10 cellular contexts compared by ENCODE assay signal in genomic region chr2:218982312-218983262, GRCh38. TPM values are rescaled to one million over a fixed set of nuclear protein-coding genes. Genes with fewer than 3 reads are reported as not detected.
DNase-seq lines count a peak whose midpoint lies in the region; ATAC-seq, FAIRE-seq and TF ChIP-seq lines count a peak whose summit lies in the region.
"Had no signal": no experiment of that assay in that cellular context is flagged by ENCODE, and none has a peak within 500 bp of the region (broad histone marks: within the 10 kb centered on the region; RNA-seq: fewer than 3 reads in every experiment).

No MANE protein-coding gene starts in this region.

- H3K27me3 Mint-ChIP-seq in Calu3 (ENCODE audit: unreplicated experiment) (peaks cover 91% of the 10 kb centered on the region), H9 (ENCODE audit: low read depth) (peaks cover 99% of the 10 kb centered on the region), endodermal cell (ENCODE audit: insufficient read depth) (peaks cover 96% of the 10 kb centered on the region)

- H2BK20ac ChIP-seq in H9 (ENCODE audit: low read depth, low read length, poor library complexity, severe bottlenecking), result no peak overlapping the region

- H2BK120ac ChIP-seq in H9 (ENCODE audit: low read depth, low read length, poor library complexity, severe bottlenecking), result no peak overlapping the region

- intact Hi-C loops in Calu3 (cut with micrococcal nuclease; ENCODE audit: unreplicated experiment), result loop anchor here (10.0 kb wide), 1 partner anchor 128 kb away; the partner anchor contains the start of gene WNT6

- H3K36me3 Mint-ChIP-seq in Calu3 (ENCODE audit: insufficient read depth, unreplicated experiment) (peaks cover 9% of the 10 kb centered on the region), H9 (ENCODE audit: insufficient read depth in 1 of 3, low read depth in 3 of 3) (peaks cover 0 to 1% (median 0%) of the 10 kb centered on the region in 3 experiments; a peak in 1 of 7 replicates), endodermal cell (ENCODE audit: low read depth) (no peaks in the 10 kb centered on the region)

- no peak overlapping the region for H3K14ac ChIP-seq in H9 (ENCODE audit: insufficient read depth, low read length)

- H3K9me3 Mint-ChIP-seq in Calu3 (ENCODE audit: low read depth, unreplicated experiment) (no peaks in the 10 kb centered on the region), H9 (peaks cover 2 to 5% of the 10 kb centered on the region in 2 experiments; a peak in 2 of 5 replicates), endodermal cell (no peaks in the 10 kb centered on the region)

- no peaks in the 10 kb centered on the region for H3K79me2 ChIP-seq in H9 (ENCODE audit: insufficient read depth, low read length)

- no peak overlapping the region for H3T11ph ChIP-seq in H9 (ENCODE audit: low read length)

- H3K23me2 ChIP-seq in H9 (ENCODE audit: insufficient read length, low read depth, low read length, poor library complexity, severe bottlenecking), result peaks cover 16% of the 10 kb centered on the region

- H3K27ac ChIP-seq in H9 (ENCODE audit: insufficient read length, low read depth, low read length) (no peak overlapping the region), endodermal cell (ENCODE audit: low read depth, low read length) (no peak overlapping the region), rectal smooth muscle tissue (ENCODE audit: low read depth, low read length) (no peak overlapping the region)
- H3K27ac ChIP-seq: pancreas had no signal

- H3K27ac Mint-ChIP-seq in Calu3 (ENCODE audit: unreplicated experiment) (no peak overlapping the region), H9 (no peak overlapping the region), endodermal cell (no peak overlapping the region)

- H4K91ac ChIP-seq in H9 (ENCODE audit: insufficient read length, low read depth, low read length), result no peak overlapping the region

- H4K8ac ChIP-seq in H9 (replicated peaks; ENCODE audit: insufficient read length, low read depth, low read length), result no peak overlapping the region

- H4K5ac ChIP-seq in H9 (ENCODE audit: insufficient read length, low read depth, low read length), result no peak overlapping the region

- no CpG with 5 or more reads among the region's 45 CpGs for WGBS in H9 (ENCODE audit: extremely low coverage, insufficient read length, low lambda C conversion rate)
- 3 to 6% methylated on average over 24 to 45 of the region's 45 CpGs for WGBS in endodermal cell (ENCODE audit: insufficient coverage in 1 of 2, insufficient read length in 1 of 2), 2 experiments

- H3K23ac ChIP-seq in H9 (ENCODE audit: insufficient read length, low read depth, low read length), result no peak overlapping the region

- H3K4me3 ChIP-seq in endodermal cell (ENCODE audit: low read length), result no peak overlapping the region
- H3K4me3 ChIP-seq in rectal smooth muscle tissue (ENCODE audit: low read length), result peak overlapping the region; percentile 43

- FAIRE-seq in H54 (lab: Jason Lieb, UNC), result no peak
- FAIRE-seq: pancreas had no signal

- H2AK5ac ChIP-seq in H9 (ENCODE audit: insufficient read length, low read length), result no peak overlapping the region

- CTCF ChIA-PET in Calu3 (lab: Charles Lee), result interaction anchor here (1.5 kb wide), 1 partner anchor 20 kb away, joined by 6 read pairs; no protein-coding TSS in a partner anchor

- H3K36me3 ChIP-seq in endodermal cell (ENCODE audit: control insufficient read depth, insufficient read depth, low read length), result no peaks in the 10 kb centered on the region
- no peaks in the 10 kb centered on the region for H3K36me3 ChIP-seq in rectal smooth muscle tissue (ENCODE audit: control insufficient read depth, insufficient read depth, low read length)
- H3K36me3 ChIP-seq: pancreas had no signal

- H3K9me3 ChIP-seq in H9 (ENCODE audit: control insufficient read depth, low read depth, low read length), result no peaks in the 10 kb centered on the region
- H3K9me3 ChIP-seq in endodermal cell (ENCODE audit: control insufficient read depth, low read length), result no peaks in the 10 kb centered on the region
- H3K9me3 ChIP-seq: pancreas had no signal

- H3K4me2 ChIP-seq in H9 (ENCODE audit: insufficient read depth, insufficient read length, low read length), result peak overlapping the region; percentile 32

- peak overlapping the region; percentile 51 for H3K4me3 Mint-ChIP-seq in Calu3 (ENCODE audit: low read depth, unreplicated experiment)
- peak overlapping the region in 1 of 2 experiments; percentile 65; a peak in 3 of 5 replicates for H3K4me3 Mint-ChIP-seq in H9
- H3K4me3 Mint-ChIP-seq in endodermal cell, result no peak overlapping the region

- TF ChIP-seq POLR2A in H54 (IDR thresholded peaks at IDR 0.05; ENCODE audit: low read depth, low read length), result no peak

- no peaks in the 10 kb centered on the region for H4K20me1 ChIP-seq in H9 (ENCODE audit: control insufficient read depth, insufficient read depth, insufficient read length)

- no peak for TF ChIP-seq CTCF in Calu3 (IDR thresholded peaks at IDR 0.05; ENCODE audit: unreplicated experiment)
- TF ChIP-seq CTCF in H9 (conservative IDR thresholded peaks at IDR 0.05), result no peak
- no peak for TF ChIP-seq CTCF in endodermal cell (conservative IDR thresholded peaks at IDR 0.05)

- H3K27me3 ChIP-seq in H9 (ENCODE audit: insufficient read depth, low read length) (peaks cover 68% of the 10 kb centered on the region), endodermal cell (ENCODE audit: control insufficient read depth, insufficient read depth, low read length, poor library complexity, severe bottlenecking) (peaks cover 98% of the 10 kb centered on the region), rectal smooth muscle tissue (ENCODE audit: control insufficient read depth, insufficient read depth, low read length) (peaks cover 62% of the 10 kb centered on the region)

- H3K9ac ChIP-seq in H9 (ENCODE audit: extremely low read depth, insufficient read length, low read length) (no peak overlapping the region), endodermal cell (ENCODE audit: extremely low read depth, low read length, poor library complexity, severe bottlenecking) (no peak overlapping the region), rectal smooth muscle tissue (ENCODE audit: low read length) (no peak overlapping the region)

- no peak overlapping the region for H3K4ac ChIP-seq in H9 (ENCODE audit: low read depth, low read length)

- ATAC-seq in GM18907 (IDR thresholded peaks at IDR 0.05; ENCODE audit: unreplicated experiment), result no peak

- H3K4me1 ChIP-seq in H9 (ENCODE audit: insufficient read depth, low read length) (no peaks in the 10 kb centered on the region; the same call in 1 of the 2 replicates), endodermal cell (ENCODE audit: control insufficient read depth, insufficient read depth, low read length) (peaks cover 6% of the 10 kb centered on the region), rectal smooth muscle tissue (ENCODE audit: control insufficient read depth, insufficient read depth, low read length) (no peaks in the 10 kb centered on the region)

- BruUV-seq in Calu3 (replicated peaks; lab: Mats Ljungman, UMichigan), result no TSS peak

- no peak overlapping the region for H3K18ac ChIP-seq in H9 (ENCODE audit: insufficient read length, low read depth, low read length)

- H3K4me1 Mint-ChIP-seq in Calu3 (ENCODE audit: low read depth, unreplicated experiment) (peaks cover 28% of the 10 kb centered on the region), H9 (peaks cover 10 to 33% of the 10 kb centered on the region in 2 experiments), endodermal cell (peaks cover 9% of the 10 kb centered on the region)

- DNase-seq in Calu3 (no peak), H9 (no peak), endodermal cell (peak; percentile 67), H54 (ENCODE audit: insufficient read length, low spot score) (no peak), hypothalamus (lab: John Stamatoyannopoulos, UW) (no peak)
- DNase-seq: NCI-H2227 treated with DMSO at 0.1 percent for 48 hours had no signal

- H2BK15ac ChIP-seq in H9 (ENCODE audit: low read depth, low read length), result no peak overlapping the region

- no peak overlapping the region for H2BK12ac ChIP-seq in H9 (ENCODE audit: insufficient read length, low read depth, low read length)

- no peak overlapping the region for H2AFZ ChIP-seq in H9 (ENCODE audit: low read length)

- no peaks in the 10 kb centered on the region for H3K79me1 ChIP-seq in H9 (ENCODE audit: insufficient read depth, low read depth, low read length, poor library complexity, severe bottlenecking)

- H3K56ac ChIP-seq in H9 (ENCODE audit: insufficient read length, low read depth, low read length), result no peak overlapping the region

- no peak overlapping the region for H2BK5ac ChIP-seq in H9 (ENCODE audit: insufficient read length, low read length)

RNA-seq across cellular contexts. Expression of gene FEV, which starts 2.4 kb away (rescaled TPM):
- total RNA-seq in Calu3 (2022) (not detected in 2 replicates), H9 (2021) (not detected in 2 replicates), endodermal cell (not detected)
- 0.11 TPM for polyA plus RNA-seq in endodermal cell (2013, experiment 1 of 2)
- not detected for polyA plus RNA-seq in endodermal cell (2013, experiment 2 of 2)
- total RNA-seq: T-helper 1 cell treated with Interleukin-12 subunit alpha and Interleukin-12 subunit beta and Interleukin-4 antibody, amounts not matched to agents 30 ng/mL and 1 ng/mL, for 36 hours had no signal

RNA-seq across cellular contexts. Expression of gene CRYBA2, which starts 10.6 kb away (rescaled TPM):
- total RNA-seq in Calu3 (2022), result not detected in 2 replicates
- not detected in 2 replicates for total RNA-seq in H9 (2021)
- 1 to 10 TPM; 2.6 to 3.5 TPM for total RNA-seq in endodermal cell
- polyA plus RNA-seq in endodermal cell (2013, experiment 1 of 2), result not detected
- polyA plus RNA-seq in endodermal cell (2013, experiment 2 of 2), result not detected
- total RNA-seq: T-helper 1 cell treated with Interleukin-12 subunit alpha and Interleukin-12 subunit beta and Interleukin-4 antibody, amounts not matched to agents 30 ng/mL and 1 ng/mL, for 36 hours had no signal

RNA-seq across cellular contexts. Expression of gene CDK5R2, which starts 23.1 kb away (rescaled TPM):
- 0.59 and 0.86 TPM in 2 replicates for total RNA-seq in Calu3 (2022)
- 0.11 and 0.26 TPM in 2 replicates for total RNA-seq in H9 (2021)
- total RNA-seq in endodermal cell, result under 1 TPM; 0.81 to 0.95 TPM
- 4.7 TPM for polyA plus RNA-seq in endodermal cell (2013, experiment 1 of 2)
- polyA plus RNA-seq in endodermal cell (2013, experiment 2 of 2), result 4.8 TPM
- total RNA-seq: T-helper 1 cell treated with Interleukin-12 subunit alpha and Interleukin-12 subunit beta and Interleukin-4 antibody, amounts not matched to agents 30 ng/mL and 1 ng/mL, for 36 hours had no signal

RNA-seq across cellular contexts. Expression of gene CFAP65, which starts 58.7 kb away (rescaled TPM):
- total RNA-seq in Calu3 (2022) (0.68 and 1.3 TPM in 2 replicates), H9 (2021) (0.18 and 0.20 TPM in 2 replicates), endodermal cell (1 to 10 TPM in 1 of 2 donors, under 1 TPM in 1; 0.84 to 1.5 TPM)
- 1.2 TPM for polyA plus RNA-seq in endodermal cell (2013, experiment 1 of 2)
- polyA plus RNA-seq in endodermal cell (2013, experiment 2 of 2), result 0.83 TPM
- total RNA-seq: T-helper 1 cell treated with Interleukin-12 subunit alpha and Interleukin-12 subunit beta and Interleukin-4 antibody, amounts not matched to agents 30 ng/mL and 1 ng/mL, for 36 hours had no signal
